Comparison of ENCODE assay signal across 10 cellular contexts in the genomic region with DNA sequence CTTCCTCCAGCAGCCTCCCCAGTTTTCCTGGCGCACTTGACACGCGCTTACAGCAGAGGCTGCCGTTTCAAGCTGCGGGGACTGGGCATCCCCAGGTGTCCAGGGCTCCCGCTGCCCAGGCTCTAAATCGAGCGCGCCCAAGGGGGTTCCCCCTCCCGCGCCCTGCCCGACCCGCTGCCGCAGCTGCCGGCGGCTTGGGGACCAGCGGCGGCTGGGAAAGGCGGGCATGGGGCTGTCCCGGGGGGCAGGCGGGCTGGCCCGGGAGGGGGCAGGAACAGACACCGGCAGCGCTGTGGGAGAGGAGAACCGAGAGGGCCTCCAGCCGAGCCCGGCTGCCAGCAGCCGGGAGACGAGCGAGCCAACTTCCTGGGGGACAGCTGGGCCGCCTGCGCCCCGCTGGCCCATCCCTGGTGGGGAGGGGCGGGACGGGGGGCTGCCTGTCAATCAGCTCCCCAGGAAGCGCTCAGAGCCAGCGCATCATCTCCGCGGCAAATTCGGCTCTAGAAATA. TPM values are rescaled to one million over a fixed set of nuclear protein-coding genes. Genes with fewer than 3 reads are reported as not detected.
DNase-seq lines count a peak whose midpoint lies in the region; ATAC-seq and TF ChIP-seq lines count a peak whose summit lies in the region.
"Had no signal": no experiment of that assay in that cellular context is flagged by ENCODE, and none has a peak within 500 bp of the region (broad histone marks: within the 10 kb centered on the region; RNA-seq: fewer than 3 reads in every experiment).

No MANE protein-coding gene starts in this region.

- H3K36me3 ChIP-seq in left ventricle myocardium inferior (no peaks in the 10 kb centered on the region), gastrocnemius medialis (no peaks in the 10 kb centered on the region)

- in situ Hi-C loops in gastrocnemius medialis (cut with MboI; ENCODE audit: low sequenced_read_pairs in 4 of 4) = no loop called here

- intact Hi-C loops in left ventricle myocardium inferior (cut with micrococcal nuclease) (no loop called here), gastrocnemius medialis (cut with DNase I; ENCODE audit: low total_unique reads) (no loop called here)

- H3K4me3 ChIP-seq in left ventricle myocardium inferior (peak overlapping the region; percentile 49), gastrocnemius medialis (peak overlapping the region in 3 of 4 donors; percentile 13 to 25 (median 21))

- DNase-seq in NCI-H1436 (lab: John Stamatoyannopoulos, UW) (peak; percentile 23), NCI-H1436 treated with DMSO at 0.1 percent for 48 hours (lab: John Stamatoyannopoulos, UW) (no peak), NCI-H69 (lab: John Stamatoyannopoulos, UW) (peak; percentile 80), left ventricle myocardium inferior (no peak), gastrocnemius medialis (no peak), dedifferentiated amniotic fluid mesenchymal stem cell (ENCODE audit: extremely low spot score) (no peak), islet precursor cell (no peak), NOMO-1 treated with DMSO at 0.1 percent for 48 hours (lab: John Stamatoyannopoulos, UW; ENCODE audit: unreplicated experiment) (no peak)
- DNase-seq: ACHN had no signal

- H3K27ac ChIP-seq in left ventricle myocardium inferior (replicated peaks) (no peak overlapping the region), gastrocnemius medialis (no peak overlapping the region)

- TF ChIP-seq CTCF in left ventricle myocardium inferior (IDR thresholded peaks at IDR 0.05; ENCODE audit: borderline replicate concordance) (no peak), gastrocnemius medialis (IDR thresholded peaks at IDR 0.05 in 4 of 5, conservative IDR thresholded peaks at IDR 0.05 in 1 of 5) (no peak)

- peaks cover 11% of the 10 kb centered on the region for H3K4me1 ChIP-seq in left ventricle myocardium inferior
- H3K4me1 ChIP-seq in gastrocnemius medialis = peaks cover 0 to 5% of the 10 kb centered on the region in 2 donors

- TF ChIP-seq POLR2A in gastrocnemius medialis (IDR thresholded peaks at IDR 0.05) = no peak

- ATAC-seq in gastrocnemius medialis = no peak

- H3K9me3 ChIP-seq in left ventricle myocardium inferior (replicated peaks) (no peaks in the 10 kb centered on the region), gastrocnemius medialis (no peaks in the 10 kb centered on the region)

- peaks cover 100% of the 10 kb centered on the region for H3K27me3 ChIP-seq in left ventricle myocardium inferior (ENCODE audit: low read depth)
- peaks cover 33 to 48% (median 45%) of the 10 kb centered on the region in 3 donors for H3K27me3 ChIP-seq in gastrocnemius medialis

RNA-seq across cellular contexts. Expression of a gene that starts 14.9 kb away (rescaled TPM):
- not detected for total RNA-seq in left ventricle myocardium inferior
- under 1 TPM in 1 of 4 donors, not detected in 3; 0.13 TPM for total RNA-seq in gastrocnemius medialis
- total RNA-seq: RPMI7951 had no signal

RNA-seq across cellular contexts. Expression of a gene that starts 40.9 kb away (rescaled TPM):
- total RNA-seq in left ventricle myocardium inferior (36.7 TPM), gastrocnemius medialis (10 to 100 TPM; 52.7 to 88.6 (median 70.5) TPM)

RNA-seq across cellular contexts. Expression of a gene that starts 52.4 kb away (rescaled TPM):
- 49.5 TPM for total RNA-seq in left ventricle myocardium inferior
- 10 to 100 TPM; 27.5 to 34.2 (median 31.8) TPM for total RNA-seq in gastrocnemius medialis

RNA-seq across cellular contexts. Expression of a gene that starts 53.5 kb away (rescaled TPM):
- 14.4 TPM for total RNA-seq in left ventricle myocardium inferior
- 10 to 100 TPM; 20.1 to 30.4 (median 26.1) TPM for total RNA-seq in gastrocnemius medialis

Comparison
In these comparisons a context has a peak if more than half of its experiments do, and no peak if none do; other contexts are left out.
1. DNase-seq: peak in NCI-H1436 (single experiment) and NCI-H69 (single experiment); none in NCI-H1436 treated with DMSO at 0.1 percent for 48 hours (single experiment), left ventricle myocardium inferior (single experiment), gastrocnemius medialis (0 of 2), dedifferentiated amniotic fluid mesenchymal stem cell (single experiment), islet precursor cell (single experiment) and NOMO-1 treated with DMSO at 0.1 percent for 48 hours (single experiment).